Comparison of ENCODE assay signal across 8 cellular contexts in the genomic region with DNA sequence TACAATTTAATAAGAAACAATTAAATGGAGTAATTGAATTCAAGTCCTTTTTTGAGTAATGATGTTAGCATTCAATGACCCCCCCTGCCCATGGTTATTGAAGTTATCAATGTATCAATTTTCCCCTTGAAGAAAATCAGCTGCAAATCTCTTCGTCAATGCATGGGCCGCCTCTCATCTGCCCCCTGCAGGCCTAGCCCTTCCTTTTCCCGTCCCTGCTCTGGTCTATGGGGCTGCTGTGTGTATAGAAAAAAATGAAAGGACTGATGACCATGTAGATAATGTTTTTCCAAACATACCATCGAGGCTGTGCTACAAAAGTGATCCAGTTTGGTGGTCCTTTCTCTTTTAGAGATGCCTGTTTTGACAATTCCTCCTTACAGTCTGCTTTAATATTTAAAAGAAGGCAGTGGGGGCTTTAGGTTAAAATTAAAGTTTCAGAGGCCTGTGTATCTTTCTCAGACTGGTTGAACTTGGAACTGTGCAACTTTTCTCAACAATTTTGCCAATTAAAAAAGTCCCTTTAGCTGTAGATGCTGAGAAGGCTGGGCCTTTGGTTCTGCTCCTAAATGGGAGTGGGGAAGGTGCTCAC.
DNase-seq lines count a peak whose midpoint lies in the region; ATAC-seq and TF ChIP-seq lines count a peak whose summit lies in the region.

No MANE protein-coding gene starts in this region.

- peak; percentile 48 for DNase-seq in activated T-cell treated with anti-CD3 and anti-CD28 coated beads for 48 hours (ENCODE audit: low read depth)
- DNase-seq in activated T-cell treated with anti-CD3 and anti-CD28 coated beads for 4 hours: no peak
- peak; percentile 38 for DNase-seq in SK-N-DZ (ENCODE audit: low spot score)
- DNase-seq in esophagus muscularis mucosa (ENCODE audit: extremely low spot score): peak; percentile 50
- DNase-seq in stimulated activated CD4-positive, alpha-beta T cell treated with anti-CD3 and anti-CD28 coated beads, Interleukin-4, amount 100 ng/mL, for 24 hours: peak; percentile 36
- no peak for DNase-seq in NCI-H1417 (lab: John Stamatoyannopoulos, UW)
- DNase-seq in ureter (ENCODE audit: low spot score): no peak

- intact Hi-C loops in esophagus muscularis mucosa (cut with DNase I): no loop called here

- H3K4me3 ChIP-seq in esophagus muscularis mucosa: no peak overlapping the region

- TF ChIP-seq POLR2A in esophagus muscularis mucosa (IDR thresholded peaks at IDR 0.05; ENCODE audit: low read depth): no peak

- peaks cover 0 to 13% (median 10%) of the 10 kb centered on the region in 4 donors for H3K4me1 ChIP-seq in esophagus muscularis mucosa

- H3K27ac ChIP-seq in esophagus muscularis mucosa (replicated peaks in 1 of 4): no peak overlapping the region

- no peaks in the 10 kb centered on the region for H3K36me3 ChIP-seq in esophagus muscularis mucosa

- H3K9me3 ChIP-seq in esophagus muscularis mucosa: no peaks in the 10 kb centered on the region

- peak; percentile 37 for ATAC-seq in HG02973 (IDR thresholded peaks at IDR 0.05; ENCODE audit: unreplicated experiment)

- no peak for TF ChIP-seq EP300 in esophagus muscularis mucosa (IDR thresholded peaks at IDR 0.05)

- peaks cover 0 to 10% (median 0%) of the 10 kb centered on the region in 4 donors for H3K27me3 ChIP-seq in esophagus muscularis mucosa

- 64% methylated on average over 4 of the region's 4 CpGs for WGBS in esophagus muscularis mucosa

- no peak for TF ChIP-seq CTCF in esophagus muscularis mucosa (IDR thresholded peaks at IDR 0.05)

Comparison
In these comparisons a context has a peak if more than half of its experiments do, and no peak if none do; other contexts are left out.
1. DNase-seq: peak in activated T-cell treated with anti-CD3 and anti-CD28 coated beads for 48 hours (single experiment), SK-N-DZ (single experiment), esophagus muscularis mucosa (single experiment) and stimulated activated CD4-positive, alpha-beta T cell treated with anti-CD3 and anti-CD28 coated beads, Interleukin-4, amount 100 ng/mL, for 24 hours (single experiment); none in activated T-cell treated with anti-CD3 and anti-CD28 coated beads for 4 hours (single experiment), NCI-H1417 (0 of 3) and ureter (single experiment).